ENCODE assay signal across 3 cellular contexts in genomic region chr4:38806251-38806650, GRCh38. TPM values are rescaled to one million over a fixed set of nuclear protein-coding genes. Genes with fewer than 3 reads are reported as not detected.
"Had no signal": no experiment of that assay in that cellular context is flagged by ENCODE, and none has a peak within 500 bp of the region (broad histone marks: within the 10 kb centered on the region; RNA-seq: fewer than 3 reads in every experiment).

No MANE protein-coding gene starts in this region.

RNA-seq across cellular contexts. Expression of gene TLR1, which starts 1.7 kb away (rescaled TPM):
- polyA plus RNA-seq: neural cell had no signal

RNA-seq across cellular contexts. Expression of gene TLR10, which starts 23.5 kb away (rescaled TPM):
- total RNA-seq: endodermal cell, glomerular endothelial cell had no signal

RNA-seq across cellular contexts. Expression of gene TLR6, which starts 50.4 kb away (rescaled TPM):
- polyA plus RNA-seq: neural cell had no signal
